ENCODE assay signal across 20 cellular contexts in the genomic region with DNA sequence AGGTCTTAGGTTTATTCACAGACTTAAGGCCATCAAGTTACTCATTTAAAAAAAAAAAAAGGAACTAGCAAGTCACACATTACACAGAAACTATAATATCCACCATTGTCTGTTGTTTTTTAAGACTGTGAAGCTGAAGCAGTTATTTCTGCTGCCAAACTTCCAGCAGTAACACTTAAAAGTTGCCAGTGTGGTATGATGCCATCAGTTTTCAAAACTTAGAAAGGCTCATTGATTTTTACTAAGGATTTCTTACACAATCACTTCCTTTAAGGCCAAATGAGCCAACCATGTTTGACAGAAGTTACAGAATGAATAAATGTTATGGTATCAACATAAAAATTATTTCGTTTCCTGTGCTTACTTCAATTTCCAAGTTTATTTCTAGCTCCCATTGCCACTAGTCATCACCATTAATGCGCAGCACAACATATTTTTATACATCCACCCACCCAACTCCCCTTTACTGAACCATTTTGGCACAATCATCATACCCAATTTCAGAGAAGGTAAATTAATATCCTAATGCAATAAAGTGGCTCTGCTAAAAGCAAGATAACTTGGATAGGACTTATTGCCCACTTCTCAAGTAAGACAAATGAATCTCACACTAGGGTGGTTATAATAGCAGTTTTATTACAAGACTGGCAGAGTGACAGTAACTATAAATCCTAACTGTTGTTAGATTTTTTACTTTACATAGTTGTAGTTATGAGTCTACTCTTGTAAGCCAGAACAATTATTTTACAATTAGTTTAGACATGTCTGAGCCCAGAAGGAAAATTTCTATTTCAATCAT. TPM values are rescaled to one million over a fixed set of nuclear protein-coding genes. Genes with fewer than 3 reads are reported as not detected.
DNase-seq lines count a peak whose midpoint lies in the region; ATAC-seq and TF ChIP-seq lines count a peak whose summit lies in the region.
"Had no signal": no experiment of that assay in that cellular context is flagged by ENCODE, and none has a peak within 500 bp of the region (broad histone marks: within the 10 kb centered on the region; RNA-seq: fewer than 3 reads in every experiment).

No MANE protein-coding gene starts in this region.

- H3K4me2 ChIP-seq in OCI-LY3 (ENCODE audit: low read length): peak overlapping the region; percentile 19; the same call in 1 of the 2 replicates

- H3K36me3 Mint-ChIP-seq in CD14-positive monocyte: peaks cover 3 to 7% of the 10 kb centered on the region in 2 donors
- no peaks in the 10 kb centered on the region for H3K36me3 Mint-ChIP-seq in endothelial cell (ENCODE audit: low read depth, unreplicated experiment)
- H3K36me3 Mint-ChIP-seq in nephron (ENCODE audit: low read depth): peaks cover 6% of the 10 kb centered on the region
- no peaks in the 10 kb centered on the region for H3K36me3 Mint-ChIP-seq in activated CD4-positive, alpha-beta T cell treated with anti-CD3 and anti-CD28 coated beads, Interleukin-2, amount 10 ng/mL, durations not matched to agents 24 days and 14 days (ENCODE audit: low read depth)
- H3K36me3 Mint-ChIP-seq: activated naive CD8-positive, alpha-beta T cell treated with anti-CD3 and anti-CD28 coated beads, Interleukin-2, amount 10 ng/mL, durations not matched to agents 7 days and 5 days had no signal

- H3K9me3 Mint-ChIP-seq in CD14-positive monocyte (peaks cover 0 to 3% (median 0%) of the 10 kb centered on the region in 7 donors), endothelial cell (ENCODE audit: unreplicated experiment) (no peaks in the 10 kb centered on the region), nephron (peaks cover 4% of the 10 kb centered on the region)
- no peaks in the 10 kb centered on the region for H3K9me3 Mint-ChIP-seq in activated CD4-positive, alpha-beta T cell treated with anti-CD3 and anti-CD28 coated beads, Interleukin-2, amount 10 ng/mL, durations not matched to agents 24 days and 14 days
- H3K9me3 Mint-ChIP-seq: activated naive CD8-positive, alpha-beta T cell treated with anti-CD3 and anti-CD28 coated beads, Interleukin-2, amount 10 ng/mL, durations not matched to agents 7 days and 5 days; activated T-cell treated with anti-CD3 and anti-CD28 coated beads, Interleukin-2, amount 50 U/mL, for 4 hours had no signal

- H3K9ac ChIP-seq in OCI-LY3 (ENCODE audit: low read length): no peak overlapping the region

- H3K27me3 Mint-ChIP-seq in CD14-positive monocyte (ENCODE audit: low read depth in 3 of 3) (no peaks in the 10 kb centered on the region), endothelial cell (ENCODE audit: unreplicated experiment) (peaks cover 3% of the 10 kb centered on the region), nephron (ENCODE audit: low read depth) (no peaks in the 10 kb centered on the region)
- H3K27me3 Mint-ChIP-seq in activated CD4-positive, alpha-beta T cell treated with anti-CD3 and anti-CD28 coated beads, Interleukin-2, amount 10 ng/mL, durations not matched to agents 24 days and 14 days: no peaks in the 10 kb centered on the region
- H3K27me3 Mint-ChIP-seq: activated naive CD8-positive, alpha-beta T cell treated with anti-CD3 and anti-CD28 coated beads, Interleukin-2, amount 10 ng/mL, durations not matched to agents 7 days and 5 days; central memory CD8-positive, alpha-beta T cell had no signal

- H3K4me3 Mint-ChIP-seq in CD14-positive monocyte (no peak overlapping the region), endothelial cell (ENCODE audit: unreplicated experiment) (no peak overlapping the region), nephron (no peak overlapping the region)
- no peak overlapping the region for H3K4me3 Mint-ChIP-seq in activated CD4-positive, alpha-beta T cell treated with anti-CD3 and anti-CD28 coated beads, Interleukin-2, amount 10 ng/mL, durations not matched to agents 24 days and 14 days
- H3K4me3 Mint-ChIP-seq: activated naive CD8-positive, alpha-beta T cell treated with anti-CD3 and anti-CD28 coated beads, Interleukin-2, amount 10 ng/mL, durations not matched to agents 7 days and 5 days; activated T-cell treated with anti-CD3 and anti-CD28 coated beads, Interleukin-2, amount 50 U/mL, for 4 hours; central memory CD8-positive, alpha-beta T cell had no signal

- no peak for ATAC-seq in HG02623 (IDR thresholded peaks at IDR 0.05; ENCODE audit: unreplicated experiment)
- ATAC-seq: activated T-cell treated with anti-CD3 and anti-CD28 coated beads, Interleukin-2, amount 50 U/mL, for 4 hours; heart left ventricle; stimulated activated naive CD8-positive, alpha-beta T cell treated with anti-CD3 and anti-CD28 coated beads, Interleukin-15, Interleukin-2, amounts not matched to agents 100 U/mL and 50 U/mL, for 24 hours had no signal

- intact Hi-C loops in CD14-positive monocyte (cut with micrococcal nuclease) (loop anchor here in 1 of 2 donors (5.0 kb wide), 1 partner anchor 626 kb away; no protein-coding TSS in a partner anchor), dorsolateral prefrontal cortex (cut with DNase I) (no loop called here)
- intact Hi-C loops in activated CD4-positive, alpha-beta T cell treated with anti-CD3 and anti-CD28 coated beads, Interleukin-2, amount 10 ng/mL, durations not matched to agents 24 days and 14 days (cut with micrococcal nuclease): no loop called here

- no peak overlapping the region for H3K4me3 ChIP-seq in OCI-LY3 (ENCODE audit: low read length)
- no peak overlapping the region for H3K4me3 ChIP-seq in dorsolateral prefrontal cortex
- H3K4me3 ChIP-seq: heart left ventricle, ovary, vagina had no signal

- TF ChIP-seq CTCF in CD14-positive monocyte (IDR thresholded peaks at IDR 0.05) (no peak), OCI-LY3 (IDR thresholded peaks at IDR 0.05; ENCODE audit: low read depth, low read length) (no peak), endothelial cell (IDR thresholded peaks at IDR 0.05; ENCODE audit: unreplicated experiment) (no peak), nephron (IDR thresholded peaks at IDR 0.05; ENCODE audit: unreplicated experiment in 3 of 3) (no peak), dorsolateral prefrontal cortex (IDR thresholded peaks at IDR 0.05 in 54 of 56, conservative IDR thresholded peaks at IDR 0.05 in 2 of 56; ENCODE audit: low read depth in 1 of 56, partially characterized antibody in 56 of 56) (no peak)

- H4K20me1 ChIP-seq in OCI-LY3 (ENCODE audit: insufficient read depth, low read length): no peaks in the 10 kb centered on the region

- H3K27me3 ChIP-seq in OCI-LY3 (ENCODE audit: low read depth, low read length) (no peaks in the 10 kb centered on the region), dorsolateral prefrontal cortex (no peaks in the 10 kb centered on the region)
- H3K27me3 ChIP-seq: heart left ventricle, ovary, vagina had no signal

- H3K4me1 ChIP-seq in OCI-LY3 (ENCODE audit: low read length): peaks cover 21% of the 10 kb centered on the region

- H3K27ac Mint-ChIP-seq in CD14-positive monocyte (peak overlapping the region in 6 of 7 donors; percentile 11 to 75 (median 34)), endothelial cell (ENCODE audit: unreplicated experiment) (peak overlapping the region; percentile 84), nephron (peak overlapping the region; percentile 64 to 88 (median 68))
- no peak overlapping the region for H3K27ac Mint-ChIP-seq in activated CD4-positive, alpha-beta T cell treated with anti-CD3 and anti-CD28 coated beads, Interleukin-2, amount 10 ng/mL, durations not matched to agents 24 days and 14 days
- H3K27ac Mint-ChIP-seq: activated naive CD8-positive, alpha-beta T cell treated with anti-CD3 and anti-CD28 coated beads, Interleukin-2, amount 10 ng/mL, durations not matched to agents 7 days and 5 days had no signal

- no peaks in the 10 kb centered on the region for H3K79me2 ChIP-seq in OCI-LY3 (ENCODE audit: low read length)

- H3K4me1 Mint-ChIP-seq in CD14-positive monocyte (peaks cover 54% of the 10 kb centered on the region), endothelial cell (ENCODE audit: unreplicated experiment) (peaks cover 46% of the 10 kb centered on the region), nephron (peaks cover 79% of the 10 kb centered on the region)
- H3K4me1 Mint-ChIP-seq in activated CD4-positive, alpha-beta T cell treated with anti-CD3 and anti-CD28 coated beads, Interleukin-2, amount 10 ng/mL, durations not matched to agents 24 days and 14 days: no peaks in the 10 kb centered on the region
- H3K4me1 Mint-ChIP-seq: activated naive CD8-positive, alpha-beta T cell treated with anti-CD3 and anti-CD28 coated beads, Interleukin-2, amount 10 ng/mL, durations not matched to agents 7 days and 5 days; central memory CD8-positive, alpha-beta T cell had no signal

- peak overlapping the region; percentile 55 for H2AFZ ChIP-seq in OCI-LY3 (ENCODE audit: low read depth, low read length)

- H3K9me3 ChIP-seq in OCI-LY3 (ENCODE audit: insufficient read depth, low read length): no peaks in the 10 kb centered on the region
- H3K9me3 ChIP-seq: heart left ventricle, ovary, vagina had no signal

- H3K27ac ChIP-seq in OCI-LY3 (ENCODE audit: low read length) (no peak overlapping the region), dorsolateral prefrontal cortex (peak overlapping the region in 3 of 59 donors; percentile 5 to 22 (median 18))
- H3K27ac ChIP-seq: ovary, vagina had no signal

- no peaks in the 10 kb centered on the region for H3K36me3 ChIP-seq in OCI-LY3 (replicated peaks; ENCODE audit: low read depth, low read length)
- H3K36me3 ChIP-seq: heart left ventricle, ovary, vagina had no signal

- DNase-seq in CD14-positive monocyte (ENCODE audit: low spot score) (no peak), endothelial cell (ENCODE audit: low spot score) (no peak), HK-2 (ENCODE audit: unreplicated experiment) (no peak), dorsolateral prefrontal cortex (no peak)
- no peak for DNase-seq in activated CD4-positive, alpha-beta T cell treated with anti-CD3 and anti-CD28 coated beads, Interleukin-2, amount 10 ng/mL, durations not matched to agents 24 days and 14 days
- DNase-seq: activated CD4-positive, alpha-beta T cell treated with anti-CD3 and anti-CD28 coated beads, Interleukin-2, amount 50 U/mL, for 4 hours; activated naive CD8-positive, alpha-beta T cell treated with anti-CD3 and anti-CD28 coated beads, Interleukin-2, amount 10 ng/mL, durations not matched to agents 7 days and 5 days; activated T-cell treated with anti-CD3 and anti-CD28 coated beads, Interleukin-2, amount 50 U/mL, for 4 hours; heart left ventricle; islet precursor cell; KG1; NCI-H146; NCI-H345; ovary; stimulated activated naive CD8-positive, alpha-beta T cell treated with anti-CD3 and anti-CD28 coated beads, Interleukin-15, Interleukin-2, amounts not matched to agents 100 U/mL and 50 U/mL, for 24 hours had no signal

RNA-seq across cellular contexts. Expression of gene PDGFC, which starts 13.1 kb away (rescaled TPM):
- polyA plus RNA-seq in CD14-positive monocyte: 1 to 10 TPM; 4.9 to 5.0 TPM
- 22.0 TPM for total RNA-seq in endothelial cell (ENCODE audit: unreplicated experiment)
- not detected in 2 replicates for total RNA-seq in activated CD4-positive, alpha-beta T cell treated with anti-CD3 and anti-CD28 coated beads, Interleukin-2, amount 10 ng/mL, durations not matched to agents 24 days and 14 days
- total RNA-seq in dorsolateral prefrontal cortex: 10 to 100 TPM in 89 of 120 experiments, 1 to 10 TPM in 31; 6.2 to 17.8 (median 11.3) TPM
